In the genomic region with DNA sequence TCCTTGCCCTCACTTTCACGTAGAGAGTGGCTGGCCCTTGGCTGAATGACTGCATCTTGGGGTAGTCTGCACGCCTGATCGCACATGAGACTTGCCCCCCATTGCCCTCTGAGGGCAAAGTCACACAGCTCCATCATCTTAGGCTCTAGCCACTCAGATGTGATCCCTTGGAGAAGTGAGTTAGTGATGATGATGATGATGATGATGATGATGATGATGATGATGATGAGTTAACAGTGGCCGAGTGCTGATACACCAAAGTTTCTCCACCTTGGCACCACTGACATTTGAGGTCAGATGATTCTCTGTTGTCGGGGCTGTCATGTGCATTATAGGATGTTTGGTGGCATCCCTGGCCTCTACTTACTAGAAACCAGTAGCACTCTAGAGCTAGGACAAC, we compare ENCODE assay signal across 20 cellular contexts.
DNase-seq lines count a peak whose midpoint lies in the region; FAIRE-seq and TF ChIP-seq lines count a peak whose summit lies in the region.
"Had no signal": no experiment of that assay in that cellular context is flagged by ENCODE, and none has a peak within 500 bp of the region (broad histone marks: within the 10 kb centered on the region; RNA-seq: fewer than 3 reads in every experiment).

No MANE protein-coding gene starts in this region.

- peak overlapping the region in 4 of 7 donors; percentile 6 to 46 (median 36) for H3K27ac Mint-ChIP-seq in CD4-positive, alpha-beta memory T cell
- H3K27ac Mint-ChIP-seq in chondrocyte (ENCODE audit: unreplicated experiment) = no peak overlapping the region

- peaks cover 46 to 69% of the 10 kb centered on the region in 2 donors for H3K36me3 Mint-ChIP-seq in CD4-positive, alpha-beta memory T cell
- peaks cover 9% of the 10 kb centered on the region for H3K36me3 Mint-ChIP-seq in chondrocyte (ENCODE audit: low read depth)

- no peaks in the 10 kb centered on the region for H3K27me3 ChIP-seq in CD4-positive, alpha-beta memory T cell (ENCODE audit: insufficient read depth, low read length)
- H3K27me3 ChIP-seq in neutrophil = no peaks in the 10 kb centered on the region
- H3K27me3 ChIP-seq: BLaER1 treated with 17β-estradiol and CSF1 and Interleukin-3, amounts not matched to agents 10 nM and 100 nM had no signal

- H3K9me3 ChIP-seq in CD4-positive, alpha-beta memory T cell (ENCODE audit: control insufficient read depth in 1 of 2, low read length in 2 of 2) = no peaks in the 10 kb centered on the region
- no peaks in the 10 kb centered on the region for H3K9me3 ChIP-seq in neutrophil
- H3K9me3 ChIP-seq: BLaER1 treated with 17β-estradiol and CSF1 and Interleukin-3, amounts not matched to agents 10 nM and 100 nM; HAP-1 had no signal

- CTCF ChIA-PET in CD4-positive, alpha-beta memory T cell (lab: Charles Lee; ENCODE audit: partially characterized antibody) = no interaction called here

- no peak for DNase-seq in CD4-positive, alpha-beta memory T cell
- no peak for DNase-seq in GM12891 (ENCODE audit: insufficient read length, low spot score)
- peak; percentile 55 for DNase-seq in chondrocyte (ENCODE audit: low spot score)
- no peak for DNase-seq in SKM-1 treated with dmso at 0.1 percent for 144 hours (lab: John Stamatoyannopoulos, UW; ENCODE audit: unreplicated experiment)
- no peak for DNase-seq in GF-D8 (lab: John Stamatoyannopoulos, UW)
- DNase-seq in COR-L47 (lab: John Stamatoyannopoulos, UW) = no peak
- DNase-seq: DMS79, GM23248, NCI-H1092 treated with DMSO at 0.1 percent for 48 hours, NCI-H146, NCI-H2227 treated with DMSO at 0.1 percent for 48 hours, NCI-H510A treated with DMSO at 0.1 percent for 48 hours, NCI-H774, OCI-M1, SHP77 had no signal

- peak; percentile 5 for FAIRE-seq in GM12891 (lab: Jason Lieb, UNC)
- FAIRE-seq: K562 had no signal

- H3K4me3 ChIP-seq in CD4-positive, alpha-beta memory T cell (ENCODE audit: low read length in 2 of 2) = no peak overlapping the region
- H3K4me3 ChIP-seq in neutrophil (ENCODE audit: low read depth in 1 of 2, low read length in 1 of 2) = no peak overlapping the region
- H3K4me3 ChIP-seq: BLaER1 treated with 17β-estradiol and CSF1 and Interleukin-3, amounts not matched to agents 10 nM and 100 nM; GM23248; HAP-1; K562; SK-N-MC had no signal

- POLR2A ChIA-PET in CD4-positive, alpha-beta memory T cell (lab: Charles Lee; ENCODE audit: partially characterized antibody) = interaction anchor here (1.2 to 1.3 kb wide), 2 partner anchors 17 to 86 kb away, joined by 3 to 4 read pairs; no protein-coding TSS in a partner anchor

- H3K4me1 Mint-ChIP-seq in CD4-positive, alpha-beta memory T cell = peaks cover 28 to 58% (median 48%) of the 10 kb centered on the region in 4 donors
- peaks cover 7% of the 10 kb centered on the region for H3K4me1 Mint-ChIP-seq in chondrocyte (ENCODE audit: low read depth)

- H3K36me3 ChIP-seq in CD4-positive, alpha-beta memory T cell (ENCODE audit: insufficient read depth, low read length) = peaks cover 42% of the 10 kb centered on the region
- H3K36me3 ChIP-seq in neutrophil = peaks cover 96% of the 10 kb centered on the region
- H3K36me3 ChIP-seq: HAP-1 had no signal

- no peaks in the 10 kb centered on the region for H3K27me3 Mint-ChIP-seq in CD4-positive, alpha-beta memory T cell
- H3K27me3 Mint-ChIP-seq in chondrocyte (ENCODE audit: low read depth) = peaks cover 4% of the 10 kb centered on the region

- TF ChIP-seq POLR2A in GM12891 (IDR thresholded peaks at IDR 0.05; ENCODE audit: low read depth, low read length) = no peak

- no peak overlapping the region for H3K27ac ChIP-seq in CD4-positive, alpha-beta memory T cell (ENCODE audit: low read depth, low read length)
- peak overlapping the region; percentile 99 for H3K27ac ChIP-seq in neutrophil
- H3K27ac ChIP-seq: GM23248, SK-N-MC had no signal

- H3K9me3 Mint-ChIP-seq in CD4-positive, alpha-beta memory T cell = peaks cover 0 to 2% (median 0%) of the 10 kb centered on the region in 8 donors
- H3K9me3 Mint-ChIP-seq in chondrocyte (ENCODE audit: low read depth) = no peaks in the 10 kb centered on the region

- H3K4me1 ChIP-seq in CD4-positive, alpha-beta memory T cell (ENCODE audit: insufficient read depth, low read length) = peaks cover 40% of the 10 kb centered on the region
- H3K4me1 ChIP-seq in neutrophil (ENCODE audit: control insufficient read depth in 1 of 2, insufficient read depth in 1 of 2, low read depth in 1 of 2, low read length in 1 of 2) = peaks cover 31 to 46% of the 10 kb centered on the region in 2 experiments

- TF ChIP-seq CTCF in chondrocyte (IDR thresholded peaks at IDR 0.05) = no peak
- no peak for TF ChIP-seq CTCF in neutrophil (IDR thresholded peaks at IDR 0.05)

- no peak overlapping the region for H3K4me3 Mint-ChIP-seq in CD4-positive, alpha-beta memory T cell
- H3K4me3 Mint-ChIP-seq in chondrocyte (ENCODE audit: unreplicated experiment) = no peak overlapping the region

- intact Hi-C loops in CD4-positive, alpha-beta memory T cell (cut with micrococcal nuclease) = no loop called here

TF ChIP-seq in GM12891, 5 proteins besides CTCF, POLR2A, EP300 and RAD21:
- no peak for TF ChIP-seq SPI1 (IDR thresholded peaks at IDR 0.05; ENCODE audit: low read depth, low read length)
- no peak for TF ChIP-seq POU2F2 (IDR thresholded peaks at IDR 0.05; ENCODE audit: low read depth, low read length)
- no peak for TF ChIP-seq TAF1 (IDR thresholded peaks at IDR 0.05; ENCODE audit: low read depth, low read length)
- no peak for TF ChIP-seq POLR2AphosphoS5 (IDR thresholded peaks at IDR 0.05; ENCODE audit: low read depth, low read length)
- TF ChIP-seq PAX5 (IDR thresholded peaks at IDR 0.05; ENCODE audit: insufficient read depth, low read length, severe bottlenecking) = no peak
TF ChIP-seq in GM12891: peak in this region for 0.
